ENCODE assay signal across 1 cellular context in genomic region chr14:22883191-22883976, GRCh38.
TF ChIP-seq lines count a peak whose summit lies in the region.

REM2 (plus strand) TSS chr14:22883222; CDS start chr14:22883288, 66 bp downstream.

TF ChIP-seq in HepG2, 621 proteins besides CTCF, POLR2A, EP300 and RAD21 (continued from another document and continues in another):
- TF ChIP-seq ZFP91 (CRISPR knock-in tag; IDR thresholded peaks at IDR 0.05; ENCODE audit: borderline replicate concordance) (0 out of 2 replicates have a peak, but pooled peaks have one; percentile 14), ZBTB7B (CRISPR knock-in tag; IDR thresholded peaks at IDR 0.05) (0 out of 2 replicates have a peak, but pooled peaks have one; percentile 32), HCFC1 (IDR thresholded peaks at IDR 0.05; ENCODE audit: low read depth, low read length) (no peak), KAT2B (IDR thresholded peaks at IDR 0.05; ENCODE audit: borderline replicate concordance, low read depth, low read length) (no peak), EHMT2 (IDR thresholded peaks at IDR 0.05; ENCODE audit: borderline replicate concordance, low read depth, low read length) (no peak), FOXC1 (CRISPR knock-in tag; IDR thresholded peaks at IDR 0.05; ENCODE audit: borderline replicate concordance) (no peak), ONECUT2 (CRISPR knock-in tag; IDR thresholded peaks at IDR 0.05) (peak; percentile 84), TARDBP (CRISPR knock-in tag; IDR thresholded peaks at IDR 0.05) (no peak), ZNF275 (CRISPR knock-in tag; IDR thresholded peaks at IDR 0.05; ENCODE audit: borderline replicate concordance) (no peak), PRDM15 (CRISPR knock-in tag; IDR thresholded peaks at IDR 0.05) (no peak), ZNF30 (CRISPR knock-in tag; IDR thresholded peaks at IDR 0.05) (no peak), SP4 (CRISPR knock-in tag; IDR thresholded peaks at IDR 0.05) (no peak), ZNF883 (CRISPR knock-in tag; IDR thresholded peaks at IDR 0.05; ENCODE audit: not compliant biosample characterization) (no peak), SALL1 (CRISPR knock-in tag; IDR thresholded peaks at IDR 0.05) (no peak), ZNF549 (CRISPR knock-in tag; IDR thresholded peaks at IDR 0.05) (no peak), KLF12 (CRISPR knock-in tag; IDR thresholded peaks at IDR 0.05; ENCODE audit: borderline replicate concordance) (no peak), TBX3 (IDR thresholded peaks at IDR 0.05; ENCODE audit: borderline replicate concordance) (no peak), PCBP1 (IDR thresholded peaks at IDR 0.05; ENCODE audit: borderline replicate concordance, low read depth, low read length) (0 out of 2 replicates have a peak, but pooled peaks have one; percentile 40), ZNF354B (CRISPR knock-in tag; IDR thresholded peaks at IDR 0.05) (no peak), AGO1 (IDR thresholded peaks at IDR 0.05; ENCODE audit: low read depth, low read length, poor library complexity, severe bottlenecking) (no peak), MEF2D (CRISPR knock-in tag; IDR thresholded peaks at IDR 0.05) (no peak), KLF11 (CRISPR knock-in tag; IDR thresholded peaks at IDR 0.05) (no peak), SIN3A (IDR thresholded peaks at IDR 0.05; ENCODE audit: borderline replicate concordance, low read depth, low read length) (no peak), ATF2 (CRISPR knock-in tag; IDR thresholded peaks at IDR 0.05) (no peak), ZKSCAN1 (IDR thresholded peaks at IDR 0.05; ENCODE audit: low read length) (no peak), ZNF33B (CRISPR knock-in tag; IDR thresholded peaks at IDR 0.05) (no peak), MNT (IDR thresholded peaks at IDR 0.05) (0 out of 2 replicates have a peak, but pooled peaks have one; percentile 15), MBNL3 (CRISPR knock-in tag; conservative IDR thresholded peaks at IDR 0.05) (no peak), ELF4 (CRISPR knock-in tag; IDR thresholded peaks at IDR 0.05; ENCODE audit: borderline replicate concordance) (no peak), SRSF4 (IDR thresholded peaks at IDR 0.05; ENCODE audit: low read depth, low read length, poor library complexity, severe bottlenecking) (no peak), ZNF513 (CRISPR knock-in tag; conservative IDR thresholded peaks at IDR 0.05) (no peak), ZNF556 (CRISPR knock-in tag; IDR thresholded peaks at IDR 0.05; ENCODE audit: borderline replicate concordance) (0 out of 2 replicates have a peak, but pooled peaks have one; percentile 47), TEAD2 (CRISPR knock-in tag; IDR thresholded peaks at IDR 0.05) (no peak), ZNF260 (CRISPR knock-in tag; IDR thresholded peaks at IDR 0.05; ENCODE audit: borderline replicate concordance, low read depth) (no peak), MEIS2 (CRISPR knock-in tag; IDR thresholded peaks at IDR 0.05) (no peak), SRSF9 (IDR thresholded peaks at IDR 0.05; ENCODE audit: borderline replicate concordance, insufficient read depth, low read depth, low read length, poor library complexity, severe bottlenecking) (no peak), ZNF614 (CRISPR knock-in tag; IDR thresholded peaks at IDR 0.05; ENCODE audit: borderline replicate concordance) (no peak), ATM (IDR thresholded peaks at IDR 0.05; ENCODE audit: borderline replicate concordance) (no peak), SNAPC5 (CRISPR knock-in tag; IDR thresholded peaks at IDR 0.05; ENCODE audit: borderline replicate concordance) (no peak), ATF5 (CRISPR knock-in tag; IDR thresholded peaks at IDR 0.05; ENCODE audit: low read depth) (no peak), USF2 (IDR thresholded peaks at IDR 0.05; ENCODE audit: low read depth, low read length) (no peak), USF2 (CRISPR knock-in tag; IDR thresholded peaks at IDR 0.05; ENCODE audit: borderline replicate concordance) (no peak), ZNF510 (CRISPR knock-in tag; IDR thresholded peaks at IDR 0.05; ENCODE audit: low read depth) (no peak), RFX5 (IDR thresholded peaks at IDR 0.05; ENCODE audit: low read depth, low read length) (no peak), MED1 (CRISPR knock-in tag; IDR thresholded peaks at IDR 0.05) (no peak), ZBTB4 (CRISPR knock-in tag; IDR thresholded peaks at IDR 0.05; ENCODE audit: borderline replicate concordance) (no peak)
